Comparison of ENCODE assay signal across 17 cellular contexts in the genomic region with DNA sequence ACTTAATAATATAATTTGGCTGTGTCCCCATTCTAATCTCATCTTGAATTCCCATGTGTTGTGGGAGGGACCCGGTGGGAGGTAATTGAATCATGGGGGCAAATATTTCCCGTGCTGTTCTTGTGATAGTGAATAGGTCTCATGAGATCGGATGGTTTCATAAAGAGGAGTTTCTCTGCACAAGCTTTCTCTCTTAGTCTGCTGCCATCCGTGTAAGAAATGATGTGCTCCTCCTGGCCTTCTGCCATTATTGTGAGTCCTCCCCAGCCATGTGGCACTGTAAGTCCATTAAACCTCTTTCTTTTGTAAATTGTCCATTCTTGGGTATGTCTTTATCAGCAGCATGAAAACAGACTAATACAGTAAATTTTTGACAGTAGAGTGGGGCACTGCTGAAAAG.
A peak's percentile ranks its signal among the peaks of the same experiment; 100 is the strongest.
DNase-seq lines count a peak whose midpoint lies in the region; ATAC-seq and TF ChIP-seq lines count a peak whose summit lies in the region.
"Had no signal": no experiment of that assay in that cellular context is flagged by ENCODE, and none has a peak within 500 bp of the region (broad histone marks: within the 10 kb centered on the region; RNA-seq: fewer than 3 reads in every experiment).

No MANE protein-coding gene starts in this region.

- ATAC-seq in GM21423 (IDR thresholded peaks at IDR 0.05; ENCODE audit: unreplicated experiment), result no peak
- ATAC-seq in HG03135 (IDR thresholded peaks at IDR 0.05; ENCODE audit: unreplicated experiment), result no peak
- ATAC-seq: A549; CD8-positive, alpha-beta T cell had no signal

- in situ Hi-C loops in SK-MEL-5 (cut with HindIII; ENCODE audit: low pct_unique_long_range_greater_than_20kb, low sequenced_read_pairs), result no loop called here

- H3K4me3 ChIP-seq in cardiac fibroblast (replicated peaks in 1 of 2; ENCODE audit: low read depth in 2 of 2, low read length in 2 of 2) (no peak overlapping the region), fibroblast of pulmonary artery (replicated peaks; ENCODE audit: low read depth, low read length) (no peak overlapping the region)
- H3K4me3 ChIP-seq: A549; BLaER1 treated with 17β-estradiol and CSF1 and Interleukin-3, amounts not matched to agents 10 nM and 100 nM had no signal

- DNase-seq in SK-MEL-5 (ENCODE audit: low read depth, low spot score), result peak; percentile 17
- peak; percentile 35 for DNase-seq in amniotic epithelial cell (ENCODE audit: low read depth)
- peak; percentile 19 to 36 for DNase-seq in cardiac fibroblast (ENCODE audit: low read depth in 2 of 2)
- peak; percentile 58 for DNase-seq in fibroblast of pulmonary artery (ENCODE audit: low read depth)
- DNase-seq in NCI-H2196 treated with DMSO at 0.1 percent for 48 hours (lab: John Stamatoyannopoulos, UW; ENCODE audit: unreplicated experiment), result no peak
- no peak for DNase-seq in NK-92 (lab: John Stamatoyannopoulos, UW; ENCODE audit: unreplicated experiment)
- DNase-seq: AML-193; Caco-2; Calu3; CD4-positive, alpha-beta T cell; CD8-positive, alpha-beta T cell; DMS79 treated with DMSO at 0.1 percent for 48 hours; GF-D8 had no signal

- no peak for TF ChIP-seq CTCF in cardiac fibroblast (IDR thresholded peaks at IDR 0.05; ENCODE audit: low read depth, low read length)
- TF ChIP-seq CTCF in fibroblast of pulmonary artery (IDR thresholded peaks at IDR 0.05; ENCODE audit: low read length, missing control alignments), result no peak

Comparison
In these comparisons a context has a peak if more than half of its experiments do, and no peak if none do; other contexts are left out.
1. DNase-seq: peak in SK-MEL-5 (single experiment), amniotic epithelial cell (single experiment), cardiac fibroblast (2 of 2) and fibroblast of pulmonary artery (single experiment); none in NCI-H2196 treated with DMSO at 0.1 percent for 48 hours (single experiment) and NK-92 (single experiment).